1 cellular context compared by ENCODE assay signal in genomic region chr3:64539451-64540196, GRCh38.
TF ChIP-seq lines count a peak whose summit lies in the region.

No MANE protein-coding gene starts in this region.

TF ChIP-seq in IMR-90, 13 proteins besides CTCF, POLR2A, EP300 and RAD21:
- TF ChIP-seq ELK1 (IDR thresholded peaks at IDR 0.05; ENCODE audit: borderline replicate concordance, low read depth, low read length) (no peak), MAZ (IDR thresholded peaks at IDR 0.05; ENCODE audit: borderline replicate concordance, low read depth, low read length) (no peak), MXI1 (IDR thresholded peaks at IDR 0.05; ENCODE audit: borderline replicate concordance, low read depth, low read length) (no peak), FOS (IDR thresholded peaks at IDR 0.05; ENCODE audit: low read depth, low read length) (no peak), SMC3 (IDR thresholded peaks at IDR 0.05; ENCODE audit: low read depth, low read length) (no peak), BHLHE40 (IDR thresholded peaks at IDR 0.05; ENCODE audit: low read depth, low read length) (no peak), CHD1 (IDR thresholded peaks at IDR 0.05; ENCODE audit: low read depth, low read length) (no peak), MAFK (IDR thresholded peaks at IDR 0.05; ENCODE audit: low read depth, low read length) (no peak), RCOR1 (IDR thresholded peaks at IDR 0.05; ENCODE audit: insufficient replicate concordance, low read length) (no peak), RFX5 (IDR thresholded peaks at IDR 0.05; ENCODE audit: low read depth, low read length) (no peak)
